20 cellular contexts compared by ENCODE assay signal in the genomic region with DNA sequence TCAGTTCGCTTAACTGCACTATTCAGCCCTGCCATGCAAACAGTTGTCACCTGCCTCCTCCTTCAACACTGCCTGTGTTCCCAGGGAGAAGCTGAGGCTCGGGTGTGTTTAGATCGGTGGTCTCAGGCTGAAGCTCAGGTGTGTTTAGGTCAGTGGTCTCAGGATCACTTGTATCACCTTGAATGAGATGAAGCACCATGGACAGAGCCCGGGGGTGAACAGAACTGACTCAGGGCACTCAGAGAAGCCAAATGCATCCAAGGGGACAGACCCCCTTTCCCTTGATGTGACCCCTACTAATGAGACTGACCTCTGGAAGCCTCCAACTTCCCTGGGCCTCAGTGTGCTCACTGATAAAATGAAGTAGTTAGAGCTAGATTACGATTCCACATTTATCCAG.
DNase-seq lines count a peak whose midpoint lies in the region; ATAC-seq, FAIRE-seq and TF ChIP-seq lines count a peak whose summit lies in the region.
"Had no signal": no experiment of that assay in that cellular context is flagged by ENCODE, and none has a peak within 500 bp of the region (broad histone marks: within the 10 kb centered on the region; RNA-seq: fewer than 3 reads in every experiment).

No MANE protein-coding gene starts in this region.

- H3K9ac ChIP-seq in HepG2 (ENCODE audit: insufficient read depth, low read depth, low read length) (no peak overlapping the region), HCT116 (ENCODE audit: low read length) (no peak overlapping the region)
- H3K9ac ChIP-seq: BLaER1, GM23248 had no signal

- WGBS in HepG2 (ENCODE audit: low lambda C conversion rate) = 75% methylated on average over 4 of the region's 5 CpGs
- 89% methylated on average over 4 of the region's 5 CpGs for WGBS in right lobe of liver (ENCODE audit: insufficient coverage, low coverage, low lambda C conversion rate, missing lambda C conversion rate)

- no peaks in the 10 kb centered on the region for H3K27me3 ChIP-seq in HepG2 (ENCODE audit: control insufficient read depth in 1 of 2, insufficient read depth in 2 of 2, low read length in 2 of 2)
- H3K27me3 ChIP-seq in right lobe of liver = no peaks in the 10 kb centered on the region
- H3K27me3 ChIP-seq in HCT116 (ENCODE audit: insufficient read depth, low read length) = no peaks in the 10 kb centered on the region
- H3K27me3 ChIP-seq: BLaER1 had no signal

- TF ChIP-seq POLR2A in HepG2 (IDR thresholded peaks at IDR 0.05; ENCODE audit: insufficient read depth in 1 of 2, low read depth in 2 of 2, low read length in 2 of 2) (no peak), right lobe of liver (IDR thresholded peaks at IDR 0.05) (no peak), HCT116 (IDR thresholded peaks at IDR 0.05; ENCODE audit: borderline replicate concordance, extremely low read depth, insufficient read depth, insufficient read length) (no peak)

- no peak overlapping the region for H3K27ac ChIP-seq in HepG2 (ENCODE audit: extremely low read length, insufficient read depth, low read length)
- no peak overlapping the region for H3K27ac ChIP-seq in right lobe of liver
- no peak overlapping the region for H3K27ac ChIP-seq in HCT116 (ENCODE audit: low read depth, low read length)
- H3K27ac ChIP-seq: BLaER1, C4-2B, GM23248 had no signal

- TF ChIP-seq CTCF in HepG2 (CRISPR knock-in tag; IDR thresholded peaks at IDR 0.05) = no peak
- no peak for TF ChIP-seq CTCF in right lobe of liver (IDR thresholded peaks at IDR 0.05)
- no peak for TF ChIP-seq CTCF in HCT116 (IDR thresholded peaks at IDR 0.05 in 2 of 3, conservative IDR thresholded peaks at IDR 0.05 in 1 of 3; ENCODE audit: borderline replicate concordance in 1 of 3, insufficient read depth in 1 of 3, low read depth in 2 of 3, low read length in 2 of 3)

- H3K4me2 ChIP-seq in HepG2 (ENCODE audit: low read depth, low read length) = no peak overlapping the region
- no peak overlapping the region for H3K4me2 ChIP-seq in HCT116 (ENCODE audit: low read length)
- H3K4me2 ChIP-seq: BLaER1 had no signal

- H3K4me1 ChIP-seq in HepG2 (ENCODE audit: insufficient read depth, low read length) (no peaks in the 10 kb centered on the region), right lobe of liver (no peaks in the 10 kb centered on the region), HCT116 (ENCODE audit: control insufficient read depth in 1 of 2, insufficient read depth in 2 of 2, low read length in 2 of 2) (no peaks in the 10 kb centered on the region)
- H3K4me1 ChIP-seq: Caco-2, HAP-1 had no signal

- no peak for DNase-seq in HepG2 (ENCODE audit: low spot score)
- no peak for DNase-seq in right lobe of liver
- DNase-seq in HCT116 (ENCODE audit: low read depth, low spot score) = no peak
- DNase-seq in urothelium cell line (ENCODE audit: low spot score) = no peak
- no peak for DNase-seq in AG08395 (ENCODE audit: low spot score)
- no peak for DNase-seq in occipital lobe (lab: John Stamatoyannopoulos, UW)
- DNase-seq: 8988T; Caco-2; CD4-positive, CD25-positive, alpha-beta regulatory T cell; CD8-positive, alpha-beta T cell; DMS153; DND-41; GM23248 had no signal

- POLR2A ChIA-PET in HepG2 (lab: Yijun Ruan, JAX) (no interaction called here), HCT116 (lab: Charles Lee) (no interaction called here)

- TF ChIP-seq EP300 in HepG2 (IDR thresholded peaks at IDR 0.05; ENCODE audit: low read depth in 2 of 2, low read length in 2 of 2) (no peak), HepG2 (CRISPR knock-in tag; IDR thresholded peaks at IDR 0.05; ENCODE audit: borderline replicate concordance) (no peak)

- H3K4me3 ChIP-seq in HepG2 (replicated peaks in 1 of 3; ENCODE audit: insufficient read depth in 1 of 3, low read depth in 2 of 3, low read length in 3 of 3) = no peak overlapping the region
- no peak overlapping the region for H3K4me3 ChIP-seq in right lobe of liver
- H3K4me3 ChIP-seq in HCT116 (replicated peaks in 1 of 2; ENCODE audit: low read depth in 1 of 2, low read length in 2 of 2) = no peak overlapping the region
- H3K4me3 ChIP-seq: BLaER1, GM23248, HAP-1 had no signal

- RAD21 ChIA-PET in HCT116 (lab: Charles Lee; ENCODE audit: low non-redundant PET in 1 of 2, low total read pairs in 2 of 2, uncharacterized antibody in 2 of 2, unreplicated experiment in 2 of 2) = no interaction called here

- H4K20me1 ChIP-seq in HepG2 (ENCODE audit: insufficient read depth, low read length) (no peaks in the 10 kb centered on the region), HCT116 (ENCODE audit: insufficient read depth) (no peaks in the 10 kb centered on the region)

- H3K9me3 ChIP-seq in HepG2 (ENCODE audit: low read length) = no peaks in the 10 kb centered on the region
- no peaks in the 10 kb centered on the region for H3K9me3 ChIP-seq in right lobe of liver
- H3K9me3 ChIP-seq in HCT116 (ENCODE audit: control insufficient read depth in 1 of 2, insufficient read depth in 1 of 2, low read depth in 1 of 2, low read length in 2 of 2) = no peaks in the 10 kb centered on the region
- H3K9me3 ChIP-seq: BLaER1, Caco-2, HAP-1 had no signal

- BruUV-seq in HepG2 (replicated peaks; lab: Mats Ljungman, UMichigan) (no TSS peak), HCT116 (replicated peaks; lab: Mats Ljungman, UMichigan) (no TSS peak)

- no peak for TF ChIP-seq RAD21 in HepG2 (CRISPR knock-in tag; IDR thresholded peaks at IDR 0.05)
- TF ChIP-seq RAD21 in HCT116 (IDR thresholded peaks at IDR 0.05; ENCODE audit: low read depth) = no peak

- no peak for ATAC-seq in HepG2
- ATAC-seq in right lobe of liver = no peak
- ATAC-seq in HCT116 = no peak
- ATAC-seq in HG02973 (IDR thresholded peaks at IDR 0.05; ENCODE audit: unreplicated experiment) = no peak
- ATAC-seq: CD8-positive, alpha-beta T cell had no signal

- in situ Hi-C loops in HepG2 (cut with HindIII; ENCODE audit: extremely low pct_ligation_motif_present, low pct_unique_long_range_greater_than_20kb) = no loop called here

- intact Hi-C loops in HepG2 (cut with micrococcal nuclease; ENCODE audit: unreplicated experiment) = no loop called here
- intact Hi-C loops in right lobe of liver (cut with DNase I) = no loop called here
- intact Hi-C loops in HCT116 (cut with micrococcal nuclease) = no loop called here

- H3K79me2 ChIP-seq in HepG2 (ENCODE audit: insufficient read depth, low read length) (no peaks in the 10 kb centered on the region), HCT116 (ENCODE audit: insufficient read depth, low read length) (0 out of 2 replicates have a peak, but pooled peaks cover 7% of the 10 kb centered on the region)

- H2AFZ ChIP-seq in HepG2 (ENCODE audit: low read length) (no peak overlapping the region), HCT116 (ENCODE audit: low read depth, low read length, poor library complexity, severe bottlenecking) (no peak overlapping the region)
- H2AFZ ChIP-seq: GM23248 had no signal

- no peaks in the 10 kb centered on the region for H3K9me2 ChIP-seq in HCT116 (ENCODE audit: insufficient read depth)

- CTCF ChIA-PET in HepG2 (lab: Yijun Ruan, JAX; ENCODE audit: low intra/inter-chr PET ratio, low total read pairs) = no interaction called here
- CTCF ChIA-PET in HCT116 (lab: Charles Lee) = no interaction called here

- FAIRE-seq in HepG2 (lab: Jason Lieb, UNC) (no peak), urothelium cell line (lab: Jason Lieb, UNC) (peak; percentile 93)
- FAIRE-seq: G401.6, GM19239 had no signal

- H3K36me3 ChIP-seq in HepG2 (replicated peaks in 1 of 2; ENCODE audit: control insufficient read depth in 1 of 2, insufficient read depth in 2 of 2, low read length in 2 of 2) = no peaks in the 10 kb centered on the region; a peak in 1 of 5 replicates
- H3K36me3 ChIP-seq in right lobe of liver = no peaks in the 10 kb centered on the region
- H3K36me3 ChIP-seq in HCT116 (ENCODE audit: control insufficient read depth in 1 of 2, insufficient read depth in 2 of 2, low read length in 2 of 2) = peaks cover 4% of the 10 kb centered on the region in 2 experiments; a peak in 1 of 4 replicates
- H3K36me3 ChIP-seq: HAP-1 had no signal

TF ChIP-seq in HepG2, 621 proteins besides CTCF, POLR2A, EP300 and RAD21 (continues in another document):
- TF ChIP-seq ZNF33B (CRISPR knock-in tag; IDR thresholded peaks at IDR 0.05) = no peak

TF ChIP-seq in HCT116, 20 proteins besides CTCF, POLR2A, EP300 and RAD21 (continues in another document):
- TF ChIP-seq EGR1 (IDR thresholded peaks at IDR 0.05; ENCODE audit: low read depth) (no peak), JUND (IDR thresholded peaks at IDR 0.05) (no peak)

TF ChIP-seq in PFSK-1, 5 proteins besides CTCF, POLR2A, EP300 and RAD21:
- TF ChIP-seq SIN3A (IDR thresholded peaks at IDR 0.05; ENCODE audit: borderline replicate concordance, insufficient read depth, low read length) = no peak
- TF ChIP-seq, protein P1, sequence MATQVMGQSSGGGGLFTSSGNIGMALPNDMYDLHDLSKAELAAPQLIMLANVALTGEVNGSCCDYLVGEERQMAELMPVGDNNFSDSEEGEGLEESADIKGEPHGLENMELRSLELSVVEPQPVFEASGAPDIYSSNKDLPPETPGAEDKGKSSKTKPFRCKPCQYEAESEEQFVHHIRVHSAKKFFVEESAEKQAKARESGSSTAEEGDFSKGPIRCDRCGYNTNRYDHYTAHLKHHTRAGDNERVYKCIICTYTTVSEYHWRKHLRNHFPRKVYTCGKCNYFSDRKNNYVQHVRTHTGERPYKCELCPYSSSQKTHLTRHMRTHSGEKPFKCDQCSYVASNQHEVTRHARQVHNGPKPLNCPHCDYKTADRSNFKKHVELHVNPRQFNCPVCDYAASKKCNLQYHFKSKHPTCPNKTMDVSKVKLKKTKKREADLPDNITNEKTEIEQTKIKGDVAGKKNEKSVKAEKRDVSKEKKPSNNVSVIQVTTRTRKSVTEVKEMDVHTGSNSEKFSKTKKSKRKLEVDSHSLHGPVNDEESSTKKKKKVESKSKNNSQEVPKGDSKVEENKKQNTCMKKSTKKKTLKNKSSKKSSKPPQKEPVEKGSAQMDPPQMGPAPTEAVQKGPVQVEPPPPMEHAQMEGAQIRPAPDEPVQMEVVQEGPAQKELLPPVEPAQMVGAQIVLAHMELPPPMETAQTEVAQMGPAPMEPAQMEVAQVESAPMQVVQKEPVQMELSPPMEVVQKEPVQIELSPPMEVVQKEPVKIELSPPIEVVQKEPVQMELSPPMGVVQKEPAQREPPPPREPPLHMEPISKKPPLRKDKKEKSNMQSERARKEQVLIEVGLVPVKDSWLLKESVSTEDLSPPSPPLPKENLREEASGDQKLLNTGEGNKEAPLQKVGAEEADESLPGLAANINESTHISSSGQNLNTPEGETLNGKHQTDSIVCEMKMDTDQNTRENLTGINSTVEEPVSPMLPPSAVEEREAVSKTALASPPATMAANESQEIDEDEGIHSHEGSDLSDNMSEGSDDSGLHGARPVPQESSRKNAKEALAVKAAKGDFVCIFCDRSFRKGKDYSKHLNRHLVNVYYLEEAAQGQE (IDR thresholded peaks at IDR 0.05; ENCODE audit: insufficient read depth in 1 of 2, low read depth in 2 of 2, low read length in 2 of 2) = peak; percentile 69 to 89
